10 cellular contexts compared by ENCODE assay signal in the genomic region with DNA sequence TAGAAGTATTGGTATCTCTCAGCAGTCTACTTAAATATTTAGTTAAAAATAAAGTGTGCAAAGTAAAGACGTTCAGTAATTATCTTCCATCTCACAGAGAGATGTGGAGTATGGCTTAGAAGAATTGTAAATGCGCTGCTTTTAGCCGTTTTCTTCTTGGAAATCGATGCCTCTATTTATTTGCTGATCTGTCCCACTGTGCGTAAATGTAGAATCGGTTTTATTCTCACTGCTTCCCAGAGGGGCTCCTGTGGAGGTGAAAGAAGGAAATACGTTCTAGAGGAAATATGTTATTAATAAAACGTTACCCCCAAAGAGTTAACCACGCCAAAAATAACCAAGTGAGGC. TPM values are rescaled to one million over a fixed set of nuclear protein-coding genes. Genes with fewer than 3 reads are reported as not detected.
DNase-seq lines count a peak whose midpoint lies in the region; ATAC-seq and TF ChIP-seq lines count a peak whose summit lies in the region.
"Had no signal": no experiment of that assay in that cellular context is flagged by ENCODE, and none has a peak within 500 bp of the region (broad histone marks: within the 10 kb centered on the region; RNA-seq: fewer than 3 reads in every experiment).

No MANE protein-coding gene starts in this region.

- intact Hi-C loops in Calu3 (cut with micrococcal nuclease; ENCODE audit: unreplicated experiment) (loop anchor here (2.0 to 10.0 kb wide), 4 partner anchors 41 to 163 kb away; no protein-coding TSS in a partner anchor), Panc1 (cut with micrococcal nuclease; ENCODE audit: unreplicated experiment) (loop anchor here (5.0 kb wide), 2 partner anchors 90 to 160 kb away; no protein-coding TSS in a partner anchor)

- TF ChIP-seq POLR2A in GM18505 (IDR thresholded peaks at IDR 0.05; ENCODE audit: borderline replicate concordance, extremely low read depth, insufficient read depth, insufficient read length), result no peak

- H3K9me3 Mint-ChIP-seq in Calu3 (ENCODE audit: low read depth, unreplicated experiment), result no peaks in the 10 kb centered on the region
- H3K9me3 Mint-ChIP-seq in progenitor cell of endocrine pancreas (ENCODE audit: low read depth), result no peaks in the 10 kb centered on the region
- H3K9me3 Mint-ChIP-seq: memory B cell had no signal

- H3K4me3 Mint-ChIP-seq in Calu3 (ENCODE audit: low read depth, unreplicated experiment), result peak overlapping the region; percentile 73
- H3K4me3 Mint-ChIP-seq in progenitor cell of endocrine pancreas (ENCODE audit: low read depth), result peak overlapping the region; percentile 69
- H3K4me3 Mint-ChIP-seq: memory B cell had no signal

- ATAC-seq in Panc1 (no peak), GM18505 (IDR thresholded peaks at IDR 0.05; ENCODE audit: unreplicated experiment) (no peak), HG02870 (IDR thresholded peaks at IDR 0.05; ENCODE audit: unreplicated experiment) (no peak)

- H3K9me3 ChIP-seq in Panc1 (ENCODE audit: control insufficient read depth, insufficient read depth, low read depth, low read length), result no peaks in the 10 kb centered on the region
- H3K9me3 ChIP-seq: HAP-1 had no signal

- no peaks in the 10 kb centered on the region for H3K27me3 ChIP-seq in Panc1 (ENCODE audit: control insufficient read depth, insufficient read depth, low read length)

- H3K27me3 Mint-ChIP-seq in Calu3 (ENCODE audit: unreplicated experiment), result no peaks in the 10 kb centered on the region
- H3K27me3 Mint-ChIP-seq in progenitor cell of endocrine pancreas, result peaks cover 67% of the 10 kb centered on the region

- H3K36me3 ChIP-seq in Panc1 (ENCODE audit: control insufficient read depth, insufficient read depth, low read length), result no peaks in the 10 kb centered on the region; the same call in 1 of the 2 replicates
- H3K36me3 ChIP-seq: HAP-1 had no signal

- POLR2A ChIA-PET in Panc1 (lab: Charles Lee), result no interaction called here

- H3K27ac Mint-ChIP-seq in Calu3 (ENCODE audit: unreplicated experiment), result peak overlapping the region; percentile 94
- H3K27ac Mint-ChIP-seq in progenitor cell of endocrine pancreas, result no peak overlapping the region
- H3K27ac Mint-ChIP-seq: memory B cell had no signal

- CTCF ChIA-PET in Calu3 (lab: Charles Lee) (interaction anchor here (0.9 to 1.6 kb wide), 6 partner anchors 35 to 215 kb away, joined by 3 to 5 read pairs (median 3); no protein-coding TSS in a partner anchor), Panc1 (lab: Charles Lee) (interaction anchor here (1.0 kb wide), 1 partner anchor 228 kb away, joined by 5 read pairs; no protein-coding TSS in a partner anchor)

- BruUV-seq in Calu3 (replicated peaks; lab: Mats Ljungman, UMichigan) (TSS peak; percentile 44), Panc1 (replicated peaks; lab: Mats Ljungman, UMichigan) (TSS peak; percentile 61)

- H3K36me3 Mint-ChIP-seq in Calu3 (ENCODE audit: insufficient read depth, unreplicated experiment) (peaks cover 81% of the 10 kb centered on the region), progenitor cell of endocrine pancreas (ENCODE audit: insufficient read depth) (no peaks in the 10 kb centered on the region)
- H3K36me3 Mint-ChIP-seq: memory B cell had no signal

- H3K27ac ChIP-seq in Panc1 (ENCODE audit: low read length), result peak overlapping the region; percentile 84
- peak overlapping the region; percentile 97 for H3K27ac ChIP-seq in epithelial cell of prostate

- H3K4me1 ChIP-seq in Panc1 (ENCODE audit: control insufficient read depth, insufficient read depth, low read length), result peaks cover 46% of the 10 kb centered on the region

- in situ Hi-C loops in Panc1 (cut with HindIII; ENCODE audit: low pct_unique_long_range_greater_than_20kb, low sequenced_read_pairs), result no loop called here

- TF ChIP-seq CTCF in Calu3 (IDR thresholded peaks at IDR 0.05; ENCODE audit: unreplicated experiment) (no peak), Panc1 (IDR thresholded peaks at IDR 0.05) (0 out of 2 replicates have a peak, but pooled peaks have one; percentile 1), progenitor cell of endocrine pancreas (IDR thresholded peaks at IDR 0.05; ENCODE audit: unreplicated experiment) (no peak)

- H3K4me3 ChIP-seq in Panc1 (ENCODE audit: low read depth in 2 of 2, low read length in 2 of 2), result peak overlapping the region; percentile 77 to 92

- H3K4me1 Mint-ChIP-seq in Calu3 (ENCODE audit: low read depth, unreplicated experiment) (peaks cover 51% of the 10 kb centered on the region), progenitor cell of endocrine pancreas (ENCODE audit: low read depth) (peaks cover 5% of the 10 kb centered on the region)

- DNase-seq in Calu3 (no peak), Panc1 (ENCODE audit: low read depth, low spot score) (no peak), epithelial cell of prostate (ENCODE audit: low read depth, low spot score) (no peak), progenitor cell of endocrine pancreas (ENCODE audit: low spot score, unreplicated experiment) (no peak), cerebellum (ENCODE audit: low spot score) (no peak)
- DNase-seq: NCI-H1930 had no signal

RNA-seq across cellular contexts. Expression of a gene that starts 1.9 kb away (rescaled TPM):
- total RNA-seq in Calu3 (2022) (142 and 157 TPM in 2 replicates), Panc1 (2021; ENCODE audit: unreplicated experiment) (72.8 TPM), progenitor cell of endocrine pancreas (0.84 and 1.00 TPM in 2 replicates), cerebellum (1.3 TPM)
- polyA plus RNA-seq in Panc1 (2012; ENCODE audit: insufficient read length), result 140 TPM

Comparison
In these comparisons a context has a peak if more than half of its experiments do, and no peak if none do; other contexts are left out.
1. RNA of a gene that starts 1.9 kb away (total RNA-seq): 142 to 157 TPM in Calu3 and 72.8 TPM in Panc1 (single experiment); 1.3 TPM in cerebellum (single experiment) and 0.84 to 1.00 TPM in progenitor cell of endocrine pancreas; every median in the first group is over 10 times any median in the second.